ENCODE assay signal across 1 cellular context in the genomic region with DNA sequence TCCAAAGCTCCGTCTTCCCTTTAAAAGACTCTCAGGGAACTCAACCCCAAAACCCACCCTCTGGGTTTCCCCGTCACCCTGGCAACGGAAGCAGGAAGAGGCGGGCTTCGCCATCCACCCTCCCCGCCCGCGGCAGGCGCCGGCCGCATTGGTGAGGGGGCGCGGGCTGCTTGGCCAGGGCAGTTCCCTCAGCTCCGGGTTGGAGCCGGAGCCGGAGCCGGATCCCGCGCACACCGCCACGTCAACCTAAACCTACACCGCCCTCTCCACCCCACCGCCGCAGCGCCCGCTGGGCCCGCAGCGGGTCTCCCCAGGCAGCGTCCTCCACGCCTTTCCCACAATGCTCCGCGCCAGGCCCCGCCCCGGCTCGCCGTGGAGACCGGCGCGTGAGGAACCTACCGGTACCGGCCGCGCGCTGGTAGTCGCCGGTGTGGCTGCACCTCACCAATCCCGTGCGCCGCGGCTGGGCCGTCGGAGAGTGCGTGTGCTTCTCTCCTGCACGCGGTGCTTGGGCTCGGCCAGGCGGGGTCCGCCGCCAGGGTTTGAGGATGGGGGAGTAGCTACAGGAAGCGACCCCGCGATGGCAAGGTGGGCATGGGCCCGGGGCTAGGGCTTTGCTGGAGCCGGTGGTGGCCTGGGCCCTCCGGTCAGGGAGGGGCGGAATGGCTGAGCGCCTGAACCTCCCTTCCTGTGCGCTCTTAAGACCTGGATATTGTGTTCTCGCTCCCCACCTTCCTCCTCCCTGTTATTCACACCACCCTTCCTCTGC.
TF ChIP-seq lines count a peak whose summit lies in the region.

A gene with protein sequence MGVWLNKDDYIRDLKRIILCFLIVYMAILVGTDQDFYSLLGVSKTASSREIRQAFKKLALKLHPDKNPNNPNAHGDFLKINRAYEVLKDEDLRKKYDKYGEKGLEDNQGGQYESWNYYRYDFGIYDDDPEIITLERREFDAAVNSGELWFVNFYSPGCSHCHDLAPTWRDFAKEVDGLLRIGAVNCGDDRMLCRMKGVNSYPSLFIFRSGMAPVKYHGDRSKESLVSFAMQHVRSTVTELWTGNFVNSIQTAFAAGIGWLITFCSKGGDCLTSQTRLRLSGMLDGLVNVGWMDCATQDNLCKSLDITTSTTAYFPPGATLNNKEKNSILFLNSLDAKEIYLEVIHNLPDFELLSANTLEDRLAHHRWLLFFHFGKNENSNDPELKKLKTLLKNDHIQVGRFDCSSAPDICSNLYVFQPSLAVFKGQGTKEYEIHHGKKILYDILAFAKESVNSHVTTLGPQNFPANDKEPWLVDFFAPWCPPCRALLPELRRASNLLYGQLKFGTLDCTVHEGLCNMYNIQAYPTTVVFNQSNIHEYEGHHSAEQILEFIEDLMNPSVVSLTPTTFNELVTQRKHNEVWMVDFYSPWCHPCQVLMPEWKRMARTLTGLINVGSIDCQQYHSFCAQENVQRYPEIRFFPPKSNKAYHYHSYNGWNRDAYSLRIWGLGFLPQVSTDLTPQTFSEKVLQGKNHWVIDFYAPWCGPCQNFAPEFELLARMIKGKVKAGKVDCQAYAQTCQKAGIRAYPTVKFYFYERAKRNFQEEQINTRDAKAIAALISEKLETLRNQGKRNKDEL (plus strand): TSS at position 362 of the 769 bp plus-strand sequence. CDS start 1,830 bp downstream, outside the sequence.

TF ChIP-seq in K562, 482 proteins besides CTCF, POLR2A, EP300 and RAD21 (continued from another document and continues in another):
- TF ChIP-seq, protein P1, sequence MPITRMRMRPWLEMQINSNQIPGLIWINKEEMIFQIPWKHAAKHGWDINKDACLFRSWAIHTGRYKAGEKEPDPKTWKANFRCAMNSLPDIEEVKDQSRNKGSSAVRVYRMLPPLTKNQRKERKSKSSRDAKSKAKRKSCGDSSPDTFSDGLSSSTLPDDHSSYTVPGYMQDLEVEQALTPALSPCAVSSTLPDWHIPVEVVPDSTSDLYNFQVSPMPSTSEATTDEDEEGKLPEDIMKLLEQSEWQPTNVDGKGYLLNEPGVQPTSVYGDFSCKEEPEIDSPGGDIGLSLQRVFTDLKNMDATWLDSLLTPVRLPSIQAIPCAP (CRISPR knock-in tag; IDR thresholded peaks at IDR 0.05; ENCODE audit: borderline replicate concordance): no peak
- TF ChIP-seq, protein P2, sequence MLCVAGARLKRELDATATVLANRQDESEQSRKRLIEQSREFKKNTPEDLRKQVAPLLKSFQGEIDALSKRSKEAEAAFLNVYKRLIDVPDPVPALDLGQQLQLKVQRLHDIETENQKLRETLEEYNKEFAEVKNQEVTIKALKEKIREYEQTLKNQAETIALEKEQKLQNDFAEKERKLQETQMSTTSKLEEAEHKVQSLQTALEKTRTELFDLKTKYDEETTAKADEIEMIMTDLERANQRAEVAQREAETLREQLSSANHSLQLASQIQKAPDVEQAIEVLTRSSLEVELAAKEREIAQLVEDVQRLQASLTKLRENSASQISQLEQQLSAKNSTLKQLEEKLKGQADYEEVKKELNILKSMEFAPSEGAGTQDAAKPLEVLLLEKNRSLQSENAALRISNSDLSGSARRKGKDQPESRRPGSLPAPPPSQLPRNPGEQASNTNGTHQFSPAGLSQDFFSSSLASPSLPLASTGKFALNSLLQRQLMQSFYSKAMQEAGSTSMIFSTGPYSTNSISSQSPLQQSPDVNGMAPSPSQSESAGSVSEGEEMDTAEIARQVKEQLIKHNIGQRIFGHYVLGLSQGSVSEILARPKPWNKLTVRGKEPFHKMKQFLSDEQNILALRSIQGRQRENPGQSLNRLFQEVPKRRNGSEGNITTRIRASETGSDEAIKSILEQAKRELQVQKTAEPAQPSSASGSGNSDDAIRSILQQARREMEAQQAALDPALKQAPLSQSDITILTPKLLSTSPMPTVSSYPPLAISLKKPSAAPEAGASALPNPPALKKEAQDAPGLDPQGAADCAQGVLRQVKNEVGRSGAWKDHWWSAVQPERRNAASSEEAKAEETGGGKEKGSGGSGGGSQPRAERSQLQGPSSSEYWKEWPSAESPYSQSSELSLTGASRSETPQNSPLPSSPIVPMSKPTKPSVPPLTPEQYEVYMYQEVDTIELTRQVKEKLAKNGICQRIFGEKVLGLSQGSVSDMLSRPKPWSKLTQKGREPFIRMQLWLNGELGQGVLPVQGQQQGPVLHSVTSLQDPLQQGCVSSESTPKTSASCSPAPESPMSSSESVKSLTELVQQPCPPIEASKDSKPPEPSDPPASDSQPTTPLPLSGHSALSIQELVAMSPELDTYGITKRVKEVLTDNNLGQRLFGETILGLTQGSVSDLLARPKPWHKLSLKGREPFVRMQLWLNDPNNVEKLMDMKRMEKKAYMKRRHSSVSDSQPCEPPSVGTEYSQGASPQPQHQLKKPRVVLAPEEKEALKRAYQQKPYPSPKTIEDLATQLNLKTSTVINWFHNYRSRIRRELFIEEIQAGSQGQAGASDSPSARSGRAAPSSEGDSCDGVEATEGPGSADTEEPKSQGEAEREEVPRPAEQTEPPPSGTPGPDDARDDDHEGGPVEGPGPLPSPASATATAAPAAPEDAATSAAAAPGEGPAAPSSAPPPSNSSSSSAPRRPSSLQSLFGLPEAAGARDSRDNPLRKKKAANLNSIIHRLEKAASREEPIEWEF (CRISPR knock-in tag; IDR thresholded peaks at IDR 0.05): no peak
- TF ChIP-seq U2AF2 (optimal IDR thresholded peaks at IDR 0.05; ENCODE audit: low read depth, low read length) (no peak), ZNF766 (CRISPR knock-in tag; conservative IDR thresholded peaks at IDR 0.05) (no peak), ZBED1 (IDR thresholded peaks at IDR 0.05) (no peak), MBD2 (IDR thresholded peaks at IDR 0.05; ENCODE audit: borderline replicate concordance, low read depth) (peak; percentile 75; the same call in 1 of the 2 replicates), ZZZ3 (IDR thresholded peaks at IDR 0.05) (no peak), POLR3G (IDR thresholded peaks at IDR 0.05; ENCODE audit: extremely low read depth, insufficient read length, insufficient replicate concordance) (no peak), MEF2D (tag; conservative IDR thresholded peaks at IDR 0.05; ENCODE audit: low read depth) (no peak), NONO (IDR thresholded peaks at IDR 0.05; ENCODE audit: low read depth in 2 of 2, low read length in 1 of 2) (peak; percentile 47 to 93; a peak in 3 of 4 replicates), TAF9B (IDR thresholded peaks at IDR 0.05; ENCODE audit: partially characterized antibody) (no peak), HNRNPLL (IDR thresholded peaks at IDR 0.05; ENCODE audit: low read depth, low read length, poor library complexity, severe bottlenecking) (peak; percentile 85), RBM25 (IDR thresholded peaks at IDR 0.05; ENCODE audit: low read depth, low read length, severe bottlenecking) (peak; percentile 43), SRSF1 (IDR thresholded peaks at IDR 0.05; ENCODE audit: low read depth, low read length) (no peak), ZNF584 (CRISPR knock-in tag; IDR thresholded peaks at IDR 0.05; ENCODE audit: low read depth) (no peak), GATAD2B (IDR thresholded peaks at IDR 0.05; ENCODE audit: borderline replicate concordance) (no peak), ZKSCAN8 (CRISPR knock-in tag; IDR thresholded peaks at IDR 0.05) (no peak), ZNF12 (CRISPR knock-in tag; IDR thresholded peaks at IDR 0.05) (0 out of 2 replicates have a peak, but pooled peaks have one; percentile 44), ZNF324 (CRISPR knock-in tag; IDR thresholded peaks at IDR 0.05) (no peak), ZNF75A (CRISPR knock-in tag; IDR thresholded peaks at IDR 0.05) (no peak)
- TF ChIP-seq, protein P3, sequence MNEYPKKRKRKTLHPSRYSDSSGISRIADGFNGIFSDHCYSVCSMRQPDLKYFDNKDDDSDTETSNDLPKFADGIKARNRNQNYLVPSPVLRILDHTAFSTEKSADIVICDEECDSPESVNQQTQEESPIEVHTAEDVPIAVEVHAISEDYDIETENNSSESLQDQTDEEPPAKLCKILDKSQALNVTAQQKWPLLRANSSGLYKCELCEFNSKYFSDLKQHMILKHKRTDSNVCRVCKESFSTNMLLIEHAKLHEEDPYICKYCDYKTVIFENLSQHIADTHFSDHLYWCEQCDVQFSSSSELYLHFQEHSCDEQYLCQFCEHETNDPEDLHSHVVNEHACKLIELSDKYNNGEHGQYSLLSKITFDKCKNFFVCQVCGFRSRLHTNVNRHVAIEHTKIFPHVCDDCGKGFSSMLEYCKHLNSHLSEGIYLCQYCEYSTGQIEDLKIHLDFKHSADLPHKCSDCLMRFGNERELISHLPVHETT (CRISPR knock-in tag; conservative IDR thresholded peaks at IDR 0.05 in 1 of 2, IDR thresholded peaks at IDR 0.05 in 1 of 2): peak in 1 of 2 experiments; percentile 96; a peak in 2 of 4 replicates
- TF ChIP-seq, protein P4, sequence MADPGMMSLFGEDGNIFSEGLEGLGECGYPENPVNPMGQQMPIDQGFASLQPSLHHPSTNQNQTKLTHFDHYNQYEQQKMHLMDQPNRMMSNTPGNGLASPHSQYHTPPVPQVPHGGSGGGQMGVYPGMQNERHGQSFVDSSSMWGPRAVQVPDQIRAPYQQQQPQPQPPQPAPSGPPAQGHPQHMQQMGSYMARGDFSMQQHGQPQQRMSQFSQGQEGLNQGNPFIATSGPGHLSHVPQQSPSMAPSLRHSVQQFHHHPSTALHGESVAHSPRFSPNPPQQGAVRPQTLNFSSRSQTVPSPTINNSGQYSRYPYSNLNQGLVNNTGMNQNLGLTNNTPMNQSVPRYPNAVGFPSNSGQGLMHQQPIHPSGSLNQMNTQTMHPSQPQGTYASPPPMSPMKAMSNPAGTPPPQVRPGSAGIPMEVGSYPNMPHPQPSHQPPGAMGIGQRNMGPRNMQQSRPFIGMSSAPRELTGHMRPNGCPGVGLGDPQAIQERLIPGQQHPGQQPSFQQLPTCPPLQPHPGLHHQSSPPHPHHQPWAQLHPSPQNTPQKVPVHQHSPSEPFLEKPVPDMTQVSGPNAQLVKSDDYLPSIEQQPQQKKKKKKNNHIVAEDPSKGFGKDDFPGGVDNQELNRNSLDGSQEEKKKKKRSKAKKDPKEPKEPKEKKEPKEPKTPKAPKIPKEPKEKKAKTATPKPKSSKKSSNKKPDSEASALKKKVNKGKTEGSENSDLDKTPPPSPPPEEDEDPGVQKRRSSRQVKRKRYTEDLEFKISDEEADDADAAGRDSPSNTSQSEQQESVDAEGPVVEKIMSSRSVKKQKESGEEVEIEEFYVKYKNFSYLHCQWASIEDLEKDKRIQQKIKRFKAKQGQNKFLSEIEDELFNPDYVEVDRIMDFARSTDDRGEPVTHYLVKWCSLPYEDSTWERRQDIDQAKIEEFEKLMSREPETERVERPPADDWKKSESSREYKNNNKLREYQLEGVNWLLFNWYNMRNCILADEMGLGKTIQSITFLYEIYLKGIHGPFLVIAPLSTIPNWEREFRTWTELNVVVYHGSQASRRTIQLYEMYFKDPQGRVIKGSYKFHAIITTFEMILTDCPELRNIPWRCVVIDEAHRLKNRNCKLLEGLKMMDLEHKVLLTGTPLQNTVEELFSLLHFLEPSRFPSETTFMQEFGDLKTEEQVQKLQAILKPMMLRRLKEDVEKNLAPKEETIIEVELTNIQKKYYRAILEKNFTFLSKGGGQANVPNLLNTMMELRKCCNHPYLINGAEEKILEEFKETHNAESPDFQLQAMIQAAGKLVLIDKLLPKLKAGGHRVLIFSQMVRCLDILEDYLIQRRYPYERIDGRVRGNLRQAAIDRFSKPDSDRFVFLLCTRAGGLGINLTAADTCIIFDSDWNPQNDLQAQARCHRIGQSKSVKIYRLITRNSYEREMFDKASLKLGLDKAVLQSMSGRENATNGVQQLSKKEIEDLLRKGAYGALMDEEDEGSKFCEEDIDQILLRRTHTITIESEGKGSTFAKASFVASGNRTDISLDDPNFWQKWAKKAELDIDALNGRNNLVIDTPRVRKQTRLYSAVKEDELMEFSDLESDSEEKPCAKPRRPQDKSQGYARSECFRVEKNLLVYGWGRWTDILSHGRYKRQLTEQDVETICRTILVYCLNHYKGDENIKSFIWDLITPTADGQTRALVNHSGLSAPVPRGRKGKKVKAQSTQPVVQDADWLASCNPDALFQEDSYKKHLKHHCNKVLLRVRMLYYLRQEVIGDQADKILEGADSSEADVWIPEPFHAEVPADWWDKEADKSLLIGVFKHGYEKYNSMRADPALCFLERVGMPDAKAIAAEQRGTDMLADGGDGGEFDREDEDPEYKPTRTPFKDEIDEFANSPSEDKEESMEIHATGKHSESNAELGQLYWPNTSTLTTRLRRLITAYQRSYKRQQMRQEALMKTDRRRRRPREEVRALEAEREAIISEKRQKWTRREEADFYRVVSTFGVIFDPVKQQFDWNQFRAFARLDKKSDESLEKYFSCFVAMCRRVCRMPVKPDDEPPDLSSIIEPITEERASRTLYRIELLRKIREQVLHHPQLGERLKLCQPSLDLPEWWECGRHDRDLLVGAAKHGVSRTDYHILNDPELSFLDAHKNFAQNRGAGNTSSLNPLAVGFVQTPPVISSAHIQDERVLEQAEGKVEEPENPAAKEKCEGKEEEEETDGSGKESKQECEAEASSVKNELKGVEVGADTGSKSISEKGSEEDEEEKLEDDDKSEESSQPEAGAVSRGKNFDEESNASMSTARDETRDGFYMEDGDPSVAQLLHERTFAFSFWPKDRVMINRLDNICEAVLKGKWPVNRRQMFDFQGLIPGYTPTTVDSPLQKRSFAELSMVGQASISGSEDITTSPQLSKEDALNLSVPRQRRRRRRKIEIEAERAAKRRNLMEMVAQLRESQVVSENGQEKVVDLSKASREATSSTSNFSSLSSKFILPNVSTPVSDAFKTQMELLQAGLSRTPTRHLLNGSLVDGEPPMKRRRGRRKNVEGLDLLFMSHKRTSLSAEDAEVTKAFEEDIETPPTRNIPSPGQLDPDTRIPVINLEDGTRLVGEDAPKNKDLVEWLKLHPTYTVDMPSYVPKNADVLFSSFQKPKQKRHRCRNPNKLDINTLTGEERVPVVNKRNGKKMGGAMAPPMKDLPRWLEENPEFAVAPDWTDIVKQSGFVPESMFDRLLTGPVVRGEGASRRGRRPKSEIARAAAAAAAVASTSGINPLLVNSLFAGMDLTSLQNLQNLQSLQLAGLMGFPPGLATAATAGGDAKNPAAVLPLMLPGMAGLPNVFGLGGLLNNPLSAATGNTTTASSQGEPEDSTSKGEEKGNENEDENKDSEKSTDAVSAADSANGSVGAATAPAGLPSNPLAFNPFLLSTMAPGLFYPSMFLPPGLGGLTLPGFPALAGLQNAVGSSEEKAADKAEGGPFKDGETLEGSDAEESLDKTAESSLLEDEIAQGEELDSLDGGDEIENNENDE (IDR thresholded peaks at IDR 0.05; ENCODE audit: low read depth, low read length): no peak
- TF ChIP-seq, protein P5, sequence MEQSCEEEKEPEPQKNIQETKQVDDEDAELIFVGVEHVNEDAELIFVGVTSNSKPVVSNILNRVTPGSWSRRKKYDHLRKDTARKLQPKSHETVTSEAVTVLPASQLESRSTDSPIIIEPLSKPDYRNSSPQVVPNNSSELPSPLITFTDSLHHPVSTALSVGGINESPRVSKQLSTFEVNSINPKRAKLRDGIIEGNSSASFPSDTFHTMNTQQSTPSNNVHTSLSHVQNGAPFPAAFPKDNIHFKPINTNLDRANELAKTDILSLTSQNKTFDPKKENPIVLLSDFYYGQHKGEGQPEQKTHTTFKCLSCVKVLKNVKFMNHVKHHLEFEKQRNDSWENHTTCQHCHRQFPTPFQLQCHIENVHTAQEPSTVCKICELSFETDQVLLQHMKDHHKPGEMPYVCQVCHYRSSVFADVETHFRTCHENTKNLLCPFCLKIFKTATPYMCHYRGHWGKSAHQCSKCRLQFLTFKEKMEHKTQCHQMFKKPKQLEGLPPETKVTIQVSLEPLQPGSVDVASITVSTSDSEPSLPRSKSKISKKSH (CRISPR knock-in tag; IDR thresholded peaks at IDR 0.05): no peak
- TF ChIP-seq, protein P6, sequence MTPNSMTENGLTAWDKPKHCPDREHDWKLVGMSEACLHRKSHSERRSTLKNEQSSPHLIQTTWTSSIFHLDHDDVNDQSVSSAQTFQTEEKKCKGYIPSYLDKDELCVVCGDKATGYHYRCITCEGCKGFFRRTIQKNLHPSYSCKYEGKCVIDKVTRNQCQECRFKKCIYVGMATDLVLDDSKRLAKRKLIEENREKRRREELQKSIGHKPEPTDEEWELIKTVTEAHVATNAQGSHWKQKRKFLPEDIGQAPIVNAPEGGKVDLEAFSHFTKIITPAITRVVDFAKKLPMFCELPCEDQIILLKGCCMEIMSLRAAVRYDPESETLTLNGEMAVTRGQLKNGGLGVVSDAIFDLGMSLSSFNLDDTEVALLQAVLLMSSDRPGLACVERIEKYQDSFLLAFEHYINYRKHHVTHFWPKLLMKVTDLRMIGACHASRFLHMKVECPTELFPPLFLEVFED (CRISPR knock-in tag; conservative IDR thresholded peaks at IDR 0.05): no peak
